In the genomic region with DNA sequence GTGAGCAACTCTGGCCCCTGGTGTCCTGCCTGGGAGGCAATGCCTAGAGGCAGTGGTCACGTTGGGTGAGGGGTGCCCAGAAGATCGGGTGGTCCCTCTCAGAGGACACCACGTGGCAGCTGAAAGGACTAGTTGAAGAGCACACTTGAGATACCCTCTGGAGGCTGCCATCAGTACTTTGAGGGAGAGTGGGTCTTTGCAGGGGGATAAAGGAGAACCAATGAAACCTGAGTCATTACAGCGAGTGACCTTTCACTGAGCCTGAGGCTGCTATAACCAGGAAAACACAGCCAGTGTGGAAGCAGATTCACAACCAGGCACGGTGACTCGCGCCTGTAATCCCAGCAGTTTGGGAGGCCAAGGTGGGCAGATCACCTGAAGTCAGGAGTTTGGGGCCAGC, we compare ENCODE assay signal across 19 cellular contexts. TPM values are rescaled to one million over a fixed set of nuclear protein-coding genes. Genes with fewer than 3 reads are reported as not detected.
"Had no signal": no experiment of that assay in that cellular context is flagged by ENCODE, and none has a peak within 500 bp of the region (broad histone marks: within the 10 kb centered on the region; RNA-seq: fewer than 3 reads in every experiment).

No MANE protein-coding gene starts in this region.

- H3K27ac ChIP-seq: body of pancreas, sigmoid colon, suprapubic skin had no signal

- H3K27me3 ChIP-seq: body of pancreas, suprapubic skin, upper lobe of right lung had no signal

- H3K9me3 Mint-ChIP-seq: central memory CD8-positive, alpha-beta T cell; dendritic cell treated with granulocyte-macrophage colony-stimulating factor and Interleukin-4, amounts not matched to agents 40 ng/mL and 50 ng/mL, for 4 days; effector memory CD8-positive, alpha-beta T cell; naive B cell had no signal

- ATAC-seq: activated CD4-positive, CD25-positive, alpha-beta regulatory T cell treated with anti-CD3 and anti-CD28 coated beads, Interleukin-2, amount 50 U/mL, for 24 hours; body of pancreas; effector memory CD8-positive, alpha-beta T cell; upper lobe of right lung had no signal

- H3K4me3 Mint-ChIP-seq: central memory CD8-positive, alpha-beta T cell; dendritic cell treated with granulocyte-macrophage colony-stimulating factor and Interleukin-4, amounts not matched to agents 40 ng/mL and 50 ng/mL, for 4 days; effector memory CD8-positive, alpha-beta T cell; naive B cell had no signal

- H3K36me3 Mint-ChIP-seq: naive B cell had no signal

- H3K4me1 ChIP-seq: sigmoid colon had no signal

- H3K27ac Mint-ChIP-seq: dendritic cell treated with granulocyte-macrophage colony-stimulating factor and Interleukin-4, amounts not matched to agents 40 ng/mL and 50 ng/mL, for 4 days; effector memory CD8-positive, alpha-beta T cell had no signal

- H3K9me3 ChIP-seq: body of pancreas, sigmoid colon, suprapubic skin, upper lobe of right lung had no signal

- DNase-seq: activated CD4-positive, alpha-beta T cell treated with anti-CD3 and anti-CD28 coated beads, Interleukin-2, amount 50 U/mL, for 4 hours; activated naive CD4-positive, alpha-beta T cell treated with anti-CD3 and anti-CD28 coated beads, Interleukin-2, amount 50 U/mL, for 16 hours; activated T-cell treated with anti-CD3 and anti-CD28 coated beads, Interleukin-2, amount 50 U/mL, for 1 hour; amniotic stem cell; body of pancreas; effector memory CD8-positive, alpha-beta T cell; erythroblast; hippocampal formation; kidney glomerular epithelial cell; naive B cell; sigmoid colon; stimulated activated CD4-positive, alpha-beta T cell treated with anti-CD3 and anti-CD28 coated beads, Interleukin-2, amount 100 ng/mL, for 24 hours; stimulated activated naive CD4-positive, alpha-beta T cell; upper lobe of right lung had no signal

RNA-seq across cellular contexts. Expression of a gene that starts 18.9 kb away (rescaled TPM):
- total RNA-seq: T-helper 1 cell treated with Interleukin-12 subunit alpha and Interleukin-12 subunit beta and Interleukin-4 antibody, amounts not matched to agents 30 ng/mL and 1 ng/mL, for 36 hours had no signal
